ENCODE assay signal across 25 cellular contexts in the genomic region with DNA sequence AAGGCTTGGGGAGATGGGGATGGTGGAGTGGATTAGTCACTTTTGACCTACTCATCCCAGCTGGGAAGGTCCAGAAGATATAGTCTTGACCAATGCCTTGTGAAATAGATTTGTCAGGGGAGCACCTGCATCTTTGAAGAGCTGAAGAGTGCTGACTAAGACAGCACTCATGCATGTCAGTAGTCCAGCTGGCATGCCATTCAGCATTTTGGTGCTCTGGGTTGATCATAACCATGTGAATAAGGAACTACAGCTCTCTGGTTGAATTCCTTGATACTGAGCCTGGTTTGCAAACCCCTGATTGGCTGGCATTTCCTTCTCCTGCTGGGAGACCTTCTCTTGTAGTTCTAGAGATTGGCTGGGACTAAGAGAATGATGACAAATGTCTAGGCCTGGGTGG.
A peak's percentile ranks its signal among the peaks of the same experiment; 100 is the strongest.
DNase-seq lines count a peak whose midpoint lies in the region; TF ChIP-seq lines count a peak whose summit lies in the region.
"Had no signal": no experiment of that assay in that cellular context is flagged by ENCODE, and none has a peak within 500 bp of the region (broad histone marks: within the 10 kb centered on the region; RNA-seq: fewer than 3 reads in every experiment).

No MANE protein-coding gene starts in this region.

- H3K79me1 ChIP-seq in mesenchymal stem cell (replicated peaks; ENCODE audit: low read length, poor library complexity, severe bottlenecking): no peaks in the 10 kb centered on the region

- no peaks in the 10 kb centered on the region for H3K9me3 Mint-ChIP-seq in endothelial cell (ENCODE audit: unreplicated experiment)
- H3K9me3 Mint-ChIP-seq: activated T-helper 1 cell treated with anti-CD3 and anti-CD28 coated beads, Interleukin-12 subunit alpha, Interleukin-12 subunit beta, Interleukin-2, Interleukin-4 antibody, amounts not matched to agents 30 ng/mL and 10 ng/mL and 1 ng/mL, durations not matched to agents 14 hours and 24 hours and 36 hours; immature natural killer cell had no signal

- H3K4me1 ChIP-seq in mesenchymal stem cell (ENCODE audit: control insufficient read depth, insufficient read depth, low read depth, low read length): no peaks in the 10 kb centered on the region

- H4K8ac ChIP-seq in mesenchymal stem cell (ENCODE audit: low read length): no peak overlapping the region

- H3K23ac ChIP-seq in mesenchymal stem cell (ENCODE audit: low read length in 2 of 2): no peak overlapping the region

- no peaks in the 10 kb centered on the region for H3K36me3 Mint-ChIP-seq in endothelial cell (ENCODE audit: low read depth, unreplicated experiment)
- H3K36me3 Mint-ChIP-seq: brain; IgD-negative memory B cell; immature natural killer cell; naive thymus-derived CD8-positive, alpha-beta T cell had no signal

- peaks cover 3% of the 10 kb centered on the region for H3K27me3 Mint-ChIP-seq in endothelial cell (ENCODE audit: unreplicated experiment)

- no peak overlapping the region for H2AFZ ChIP-seq in mesenchymal stem cell (ENCODE audit: low read depth, low read length)

- no peak overlapping the region for H3K9ac ChIP-seq in mesenchymal stem cell (ENCODE audit: low read length)

- H2AK5ac ChIP-seq in mesenchymal stem cell (ENCODE audit: low read length, severe bottlenecking): no peak overlapping the region

- no peak overlapping the region for H3K4me2 ChIP-seq in mesenchymal stem cell (ENCODE audit: low read length, poor library complexity, severe bottlenecking)

- peaks cover 47 to 49% of the 10 kb centered on the region in 2 experiments for H3K27me3 ChIP-seq in mesenchymal stem cell (ENCODE audit: control insufficient read depth in 1 of 2, insufficient read depth in 1 of 2, low read length in 2 of 2)

- no peak overlapping the region for H3K4me3 ChIP-seq in mesenchymal stem cell (ENCODE audit: insufficient read depth in 1 of 2, low read depth in 1 of 2, low read length in 2 of 2)

- H2BK5ac ChIP-seq in mesenchymal stem cell (ENCODE audit: low read depth, low read length, poor library complexity, severe bottlenecking): no peak overlapping the region

- peak; percentile 31 for DNase-seq in A172 (ENCODE audit: low spot score)
- peak; percentile 32 for DNase-seq in LHCN-M2 (ENCODE audit: low read depth)
- peak; percentile 43 for DNase-seq in SW480 (ENCODE audit: low spot score)
- DNase-seq in iPS-NIHi11 (ENCODE audit: low spot score): peak; percentile 32
- no peak for DNase-seq in endothelial cell (ENCODE audit: low spot score)
- DNase-seq in superior temporal gyrus (ENCODE audit: extremely low spot score): no peak
- no peak for DNase-seq in mesenchymal stem cell
- no peak for DNase-seq in SW 1271 (lab: John Stamatoyannopoulos, UW)
- DNase-seq: activated CD4-positive, alpha-beta T cell treated with anti-CD3 and anti-CD28 coated beads for 48 hours; activated naive CD4-positive, alpha-beta T cell treated with anti-CD3 and anti-CD28 coated beads for 36 hours; effector CD4-positive, alpha-beta T cell; HCEC 1CT; hippocampal formation; immature natural killer cell; left ventricle myocardium superior; midbrain; naive thymus-derived CD8-positive, alpha-beta T cell; NCI-H1417; NCI-H2081 treated with DMSO at 0.1 percent for 48 hours; nucleus accumbens; Right ventricle myocardium superior; stimulated activated naive CD8-positive, alpha-beta T cell treated with anti-CD3 and anti-CD28 coated beads, Interleukin-15, Interleukin-2, amounts not matched to agents 100 U/mL and 50 U/mL, for 24 hours had no signal

- H3K27ac ChIP-seq in mesenchymal stem cell (ENCODE audit: low read length, poor library complexity, severe bottlenecking): no peak overlapping the region

- H3K36me3 ChIP-seq in mesenchymal stem cell (ENCODE audit: control insufficient read depth in 1 of 2, insufficient read depth in 2 of 2, low read depth in 1 of 2, low read length in 2 of 2): no peaks in the 10 kb centered on the region

- no peak for TF ChIP-seq CTCF in endothelial cell (IDR thresholded peaks at IDR 0.05; ENCODE audit: unreplicated experiment)

- H2BK12ac ChIP-seq in mesenchymal stem cell (ENCODE audit: low read length in 2 of 2): no peak overlapping the region

- H3K4ac ChIP-seq in mesenchymal stem cell (ENCODE audit: low read depth in 1 of 2, low read length in 2 of 2): no peak overlapping the region

- no peak overlapping the region for H3K18ac ChIP-seq in mesenchymal stem cell (ENCODE audit: low read depth in 1 of 2, low read length in 2 of 2)

- H3K4me1 Mint-ChIP-seq in endothelial cell (ENCODE audit: unreplicated experiment): peaks cover under 1% of the 10 kb centered on the region
- H3K4me1 Mint-ChIP-seq: IgD-negative memory B cell; immature natural killer cell; naive thymus-derived CD8-positive, alpha-beta T cell had no signal

- H3K27ac Mint-ChIP-seq in endothelial cell (ENCODE audit: unreplicated experiment): no peak overlapping the region
- H3K27ac Mint-ChIP-seq: activated naive CD4-positive, alpha-beta T cell treated with anti-CD3 and anti-CD28 coated beads for 36 hours; activated T-helper 1 cell treated with anti-CD3 and anti-CD28 coated beads, Interleukin-12 subunit alpha, Interleukin-12 subunit beta, Interleukin-2, Interleukin-4 antibody, amounts not matched to agents 30 ng/mL and 10 ng/mL and 1 ng/mL, durations not matched to agents 14 hours and 24 hours and 36 hours; brain; IgD-negative memory B cell; immature natural killer cell had no signal

- no peak overlapping the region for H2BK15ac ChIP-seq in mesenchymal stem cell (ENCODE audit: low read depth, poor library complexity, severe bottlenecking)

- H3K9me3 ChIP-seq in mesenchymal stem cell (ENCODE audit: control insufficient read depth, low read length): no peaks in the 10 kb centered on the region

- H4K91ac ChIP-seq in mesenchymal stem cell (ENCODE audit: low read length): no peak overlapping the region

- H2BK120ac ChIP-seq in mesenchymal stem cell (ENCODE audit: low read depth, low read length): no peak overlapping the region

- no peak overlapping the region for H3K14ac ChIP-seq in mesenchymal stem cell (ENCODE audit: low read length in 2 of 2)

- H3K4me3 Mint-ChIP-seq in endothelial cell (ENCODE audit: unreplicated experiment): no peak overlapping the region
- H3K4me3 Mint-ChIP-seq: activated naive CD4-positive, alpha-beta T cell treated with anti-CD3 and anti-CD28 coated beads for 36 hours; activated T-helper 1 cell treated with anti-CD3 and anti-CD28 coated beads, Interleukin-12 subunit alpha, Interleukin-12 subunit beta, Interleukin-2, Interleukin-4 antibody, amounts not matched to agents 30 ng/mL and 10 ng/mL and 1 ng/mL, durations not matched to agents 14 hours and 24 hours and 36 hours; brain; IgD-negative memory B cell; immature natural killer cell; naive thymus-derived CD8-positive, alpha-beta T cell had no signal

Comparison
In these comparisons a context has a peak if more than half of its experiments do, and no peak if none do; other contexts are left out.
1. DNase-seq: peak in A172 (single experiment), LHCN-M2 (single experiment), SW480 (single experiment) and iPS-NIHi11 (single experiment); none in endothelial cell (single experiment), superior temporal gyrus (single experiment), mesenchymal stem cell (single experiment) and SW 1271 (0 of 2).